In genomic region chr16:2095918-2096582, GRCh38 we compare ENCODE assay signal across 1 cellular context.
TF ChIP-seq lines count a peak whose summit lies in the region.

No MANE protein-coding gene starts in this region.

TF ChIP-seq in K562, 482 proteins besides CTCF, POLR2A, EP300 and RAD21:
- TF ChIP-seq POLR2G (IDR thresholded peaks at IDR 0.05; ENCODE audit: low read depth, low read length) (peak; percentile 50; the same call in 1 of the 2 replicates), ZC3H4 (CRISPR knock-in tag; IDR thresholded peaks at IDR 0.05; ENCODE audit: borderline replicate concordance) (no peak), TRIM24 (IDR thresholded peaks at IDR 0.05) (no peak)
- TF ChIP-seq, protein P1, sequence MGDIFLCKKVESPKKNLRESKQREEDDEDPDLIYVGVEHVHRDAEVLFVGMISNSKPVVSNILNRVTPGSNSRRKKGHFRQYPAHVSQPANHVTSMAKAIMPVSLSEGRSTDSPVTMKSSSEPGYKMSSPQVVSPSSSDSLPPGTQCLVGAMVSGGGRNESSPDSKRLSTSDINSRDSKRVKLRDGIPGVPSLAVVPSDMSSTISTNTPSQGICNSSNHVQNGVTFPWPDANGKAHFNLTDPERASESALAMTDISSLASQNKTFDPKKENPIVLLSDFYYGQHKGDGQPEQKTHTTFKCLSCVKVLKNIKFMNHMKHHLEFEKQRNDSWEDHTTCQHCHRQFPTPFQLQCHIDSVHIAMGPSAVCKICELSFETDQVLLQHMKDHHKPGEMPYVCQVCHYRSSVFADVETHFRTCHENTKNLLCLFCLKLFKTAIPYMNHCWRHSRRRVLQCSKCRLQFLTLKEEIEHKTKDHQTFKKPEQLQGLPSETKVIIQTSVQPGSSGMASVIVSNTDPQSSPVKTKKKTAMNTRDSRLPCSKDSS (IDR thresholded peaks at IDR 0.05; ENCODE audit: low read depth, partially characterized antibody): no peak
